In genomic region chr5:133056891-133057290, GRCh38 we compare ENCODE assay signal across 17 cellular contexts.
"Had no signal": no experiment of that assay in that cellular context is flagged by ENCODE, and none has a peak within 500 bp of the region (broad histone marks: within the 10 kb centered on the region; RNA-seq: fewer than 3 reads in every experiment).

No MANE protein-coding gene starts in this region.

- DNase-seq: dorsolateral prefrontal cortex; effector CD8-positive, alpha-beta T cell; heart left ventricle; hippocampal formation; kidney glomerular epithelial cell; naive thymus-derived CD4-positive, alpha-beta T cell; nephron progenitor cell; sigmoid colon; stimulated activated CD4-positive, alpha-beta T cell treated with anti-CD3 and anti-CD28 coated beads, Interleukin-2, amount 100 ng/mL, for 24 hours; stimulated activated CD4-positive, alpha-beta T cell treated with anti-CD3 and anti-CD28 coated beads, Interleukin-4, amount 100 ng/mL, for 4 hours; stimulated activated naive B cell treated with anti-CD40 and anti-IgM and Interleukin-4, amounts not matched to agents 10 μg/mL and 1 μg/mL and 100 μg/mL, for 72 hours; stimulated activated naive CD8-positive, alpha-beta T cell treated with anti-CD3 and anti-CD28 coated beads, Interleukin-15, amount 100 ng/mL, for 72 hours had no signal

- H3K9me3 ChIP-seq: heart left ventricle, sigmoid colon, testis, tibial nerve had no signal

- H3K4me3 ChIP-seq: coronary artery, dorsolateral prefrontal cortex, heart left ventricle, sigmoid colon, skin epidermis, testis, tibial nerve had no signal

- H3K27ac Mint-ChIP-seq: nephron progenitor cell; stimulated activated naive B cell treated with anti-CD40 and anti-IgM and Interleukin-4, amounts not matched to agents 10 μg/mL and 1 μg/mL and 100 μg/mL, for 72 hours; stimulated activated naive CD8-positive, alpha-beta T cell treated with anti-CD3 and anti-CD28 coated beads, Interleukin-15, amount 100 ng/mL, for 72 hours had no signal

- H3K27me3 Mint-ChIP-seq: naive thymus-derived CD4-positive, alpha-beta T cell; stimulated activated naive B cell treated with anti-CD40 and anti-IgM and Interleukin-4, amounts not matched to agents 10 μg/mL and 1 μg/mL and 100 μg/mL, for 72 hours; stimulated activated naive CD8-positive, alpha-beta T cell treated with anti-CD3 and anti-CD28 coated beads, Interleukin-15, amount 100 ng/mL, for 72 hours had no signal

- H3K27me3 ChIP-seq: dorsolateral prefrontal cortex, heart left ventricle, sigmoid colon, testis, tibial nerve had no signal

- H3K27ac ChIP-seq: coronary artery, dorsolateral prefrontal cortex, heart left ventricle, sigmoid colon, skin epidermis, testis, tibial nerve had no signal

- H3K36me3 ChIP-seq: sigmoid colon, tibial nerve had no signal

- H3K9me3 Mint-ChIP-seq: naive thymus-derived CD4-positive, alpha-beta T cell; stimulated activated naive B cell treated with anti-CD40 and anti-IgM and Interleukin-4, amounts not matched to agents 10 μg/mL and 1 μg/mL and 100 μg/mL, for 72 hours; stimulated activated naive CD8-positive, alpha-beta T cell treated with anti-CD3 and anti-CD28 coated beads, Interleukin-15, amount 100 ng/mL, for 72 hours had no signal

- H3K4me3 Mint-ChIP-seq: nephron progenitor cell; stimulated activated naive CD8-positive, alpha-beta T cell treated with anti-CD3 and anti-CD28 coated beads, Interleukin-15, amount 100 ng/mL, for 72 hours had no signal

- ATAC-seq: esophagus mucosa; heart left ventricle; naive thymus-derived CD4-positive, alpha-beta T cell; stimulated activated naive B cell treated with anti-CD40 and anti-IgM and Interleukin-4, amounts not matched to agents 10 μg/mL and 1 μg/mL and 100 μg/mL, for 72 hours; stimulated activated naive CD8-positive, alpha-beta T cell treated with anti-CD3 and anti-CD28 coated beads, Interleukin-15, amount 100 ng/mL, for 72 hours had no signal
